ENCODE assay signal across 8 cellular contexts in genomic region chr10:119305860-119306513, GRCh38.
DNase-seq lines count a peak whose midpoint lies in the region; ATAC-seq and TF ChIP-seq lines count a peak whose summit lies in the region.

No MANE protein-coding gene starts in this region.

- H3K36me3 Mint-ChIP-seq in activated naive CD4-positive, alpha-beta T cell treated with anti-CD3 and anti-CD28 coated beads for 36 hours (ENCODE audit: low read depth), result no peaks in the 10 kb centered on the region

- CTCF ChIA-PET in activated naive CD4-positive, alpha-beta T cell treated with anti-CD3 and anti-CD28 coated beads for 36 hours (lab: Charles Lee), result interaction anchor here (0.6 to 3.8 kb wide), 8 partner anchors 10 to 116 kb away, joined by 3 to 22 read pairs (median 6); partner anchors contain the start of gene GRK5

- H3K27me3 ChIP-seq in BE2C (no peaks in the 10 kb centered on the region), SJCRH30 (no peaks in the 10 kb centered on the region)

- H3K4me3 Mint-ChIP-seq in activated naive CD4-positive, alpha-beta T cell treated with anti-CD3 and anti-CD28 coated beads for 36 hours, result peak overlapping the region; percentile 68

- H3K27me3 Mint-ChIP-seq in activated naive CD4-positive, alpha-beta T cell treated with anti-CD3 and anti-CD28 coated beads for 36 hours (ENCODE audit: low read depth), result no peaks in the 10 kb centered on the region

- TF ChIP-seq CTCF in BE2C (IDR thresholded peaks at IDR 0.05; ENCODE audit: low read depth, low read length), result no peak

- H3K9me3 Mint-ChIP-seq in activated naive CD4-positive, alpha-beta T cell treated with anti-CD3 and anti-CD28 coated beads for 36 hours, result no peaks in the 10 kb centered on the region

- DNase-seq in BE2C (peak; percentile 30), GM19240 (ENCODE audit: insufficient read length, low spot score) (peak; percentile 45), SJCRH30 (peak; percentile 80 to 87), hepatic stellate cell (ENCODE audit: low spot score) (peak; percentile 71), NCI-H128 (lab: John Stamatoyannopoulos, UW; ENCODE audit: unreplicated experiment) (no peak)
- DNase-seq in activated naive CD4-positive, alpha-beta T cell treated with anti-CD3 and anti-CD28 coated beads for 36 hours, result peak; percentile 97
- DNase-seq in stimulated activated CD4-positive, alpha-beta T cell treated with anti-CD3 and anti-CD28 coated beads, Interleukin-2, amount 100 ng/mL, for 24 hours, result peak; percentile 80 to 85

- intact Hi-C loops in activated naive CD4-positive, alpha-beta T cell treated with anti-CD3 and anti-CD28 coated beads for 36 hours (cut with micrococcal nuclease), result loop anchor here (1.0 to 10.0 kb wide), 19 partner anchors 9 to 551 kb away; partner anchors contain the start of genes CACUL1, EIF3A, INPP5F and TIAL1

- H3K27ac ChIP-seq in SJCRH30, result peak overlapping the region; percentile 41

- H3K4me1 ChIP-seq in BE2C, result no peaks in the 10 kb centered on the region
- H3K4me1 ChIP-seq in SJCRH30, result peaks cover 21% of the 10 kb centered on the region

- no peak overlapping the region for H3K4me3 ChIP-seq in BE2C (ENCODE audit: low read depth, low read length)
- no peak overlapping the region for H3K4me3 ChIP-seq in SJCRH30

- H3K36me3 ChIP-seq in BE2C (no peaks in the 10 kb centered on the region), SJCRH30 (no peaks in the 10 kb centered on the region)

- ATAC-seq in HG03439 (IDR thresholded peaks at IDR 0.05; ENCODE audit: unreplicated experiment), result peak; percentile 57

- H3K27ac Mint-ChIP-seq in activated naive CD4-positive, alpha-beta T cell treated with anti-CD3 and anti-CD28 coated beads for 36 hours, result peak overlapping the region; percentile 99

- H3K9me3 ChIP-seq in BE2C, result no peaks in the 10 kb centered on the region
- H3K9me3 ChIP-seq in SJCRH30 (replicated peaks), result no peaks in the 10 kb centered on the region

- H3K4me1 Mint-ChIP-seq in activated naive CD4-positive, alpha-beta T cell treated with anti-CD3 and anti-CD28 coated beads for 36 hours (ENCODE audit: low read depth), result peaks cover 74% of the 10 kb centered on the region
